1 cellular context compared by ENCODE assay signal in the genomic region with DNA sequence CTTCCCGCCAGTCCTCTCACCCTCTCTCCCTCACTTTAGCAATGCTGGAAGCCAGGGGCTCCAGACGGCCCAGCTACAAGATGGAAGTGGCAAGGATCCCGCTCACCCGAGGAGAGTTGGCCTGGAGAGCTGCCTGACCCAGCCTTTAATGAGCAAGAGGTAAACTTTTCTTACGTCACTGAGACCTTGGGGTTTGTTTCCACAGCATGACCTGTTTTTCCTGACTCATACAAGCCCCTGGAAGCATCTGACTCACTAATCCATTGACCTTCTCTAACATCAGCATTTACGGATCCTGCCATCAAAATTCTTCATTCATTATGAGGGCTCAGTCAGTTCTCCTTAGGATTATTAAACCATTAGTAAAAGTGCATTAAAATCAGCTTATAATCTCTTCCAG.
TF ChIP-seq lines count a peak whose summit lies in the region.

No MANE protein-coding gene starts in this region.

TF ChIP-seq in A549, 52 proteins besides CTCF, POLR2A, EP300 and RAD21 (continued from another document):
- TF ChIP-seq KDM1A (IDR thresholded peaks at IDR 0.05; ENCODE audit: low read depth) (no peak), MAFK (IDR thresholded peaks at IDR 0.05; ENCODE audit: partially characterized antibody) (peak; percentile 80), CEBPB (IDR thresholded peaks at IDR 0.05) (peak in 1 of 2 experiments; percentile 59; a peak in 1 of 4 replicates), FOSL2 (IDR thresholded peaks at IDR 0.05) (peak; percentile 87), FOSL2 (CRISPR knock-in tag; IDR thresholded peaks at IDR 0.05) (peak; percentile 91), HOXB5 (CRISPR knock-in tag; IDR thresholded peaks at IDR 0.05) (no peak), BHLHE40 (IDR thresholded peaks at IDR 0.05; ENCODE audit: low read depth, low read length) (no peak), ESRRA (IDR thresholded peaks at IDR 0.05; ENCODE audit: borderline replicate concordance, low read length) (no peak), SREBF2 (IDR thresholded peaks at IDR 0.05) (no peak), FOSB (CRISPR knock-in tag; IDR thresholded peaks at IDR 0.05) (no peak), RARB (CRISPR knock-in tag; IDR thresholded peaks at IDR 0.05) (no peak), HEYL (CRISPR knock-in tag; IDR thresholded peaks at IDR 0.05) (no peak), HDAC2 (IDR thresholded peaks at IDR 0.05) (no peak), ZNF302 (CRISPR knock-in tag; IDR thresholded peaks at IDR 0.05) (no peak), TFCP2L1 (CRISPR knock-in tag; IDR thresholded peaks at IDR 0.05) (no peak), RNF2 (IDR thresholded peaks at IDR 0.05; ENCODE audit: borderline replicate concordance, low read depth) (no peak), NR3C1 (IDR thresholded peaks at IDR 0.05) (no peak), RFX5 (IDR thresholded peaks at IDR 0.05) (no peak), CBX8 (IDR thresholded peaks at IDR 0.05) (no peak), CHD2 (IDR thresholded peaks at IDR 0.05; ENCODE audit: low read length, partially characterized antibody) (no peak), ZC3H11A (IDR thresholded peaks at IDR 0.05) (no peak), NFE2L2 (conservative IDR thresholded peaks at IDR 0.05; ENCODE audit: low read length) (no peak), TP53 (CRISPR knock-in tag; IDR thresholded peaks at IDR 0.05) (no peak)
- TF ChIP-seq, protein P1, sequence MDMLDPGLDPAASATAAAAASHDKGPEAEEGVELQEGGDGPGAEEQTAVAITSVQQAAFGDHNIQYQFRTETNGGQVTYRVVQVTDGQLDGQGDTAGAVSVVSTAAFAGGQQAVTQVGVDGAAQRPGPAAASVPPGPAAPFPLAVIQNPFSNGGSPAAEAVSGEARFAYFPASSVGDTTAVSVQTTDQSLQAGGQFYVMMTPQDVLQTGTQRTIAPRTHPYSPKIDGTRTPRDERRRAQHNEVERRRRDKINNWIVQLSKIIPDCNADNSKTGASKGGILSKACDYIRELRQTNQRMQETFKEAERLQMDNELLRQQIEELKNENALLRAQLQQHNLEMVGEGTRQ (IDR thresholded peaks at IDR 0.05), result no peak
- TF ChIP-seq, protein P2, sequence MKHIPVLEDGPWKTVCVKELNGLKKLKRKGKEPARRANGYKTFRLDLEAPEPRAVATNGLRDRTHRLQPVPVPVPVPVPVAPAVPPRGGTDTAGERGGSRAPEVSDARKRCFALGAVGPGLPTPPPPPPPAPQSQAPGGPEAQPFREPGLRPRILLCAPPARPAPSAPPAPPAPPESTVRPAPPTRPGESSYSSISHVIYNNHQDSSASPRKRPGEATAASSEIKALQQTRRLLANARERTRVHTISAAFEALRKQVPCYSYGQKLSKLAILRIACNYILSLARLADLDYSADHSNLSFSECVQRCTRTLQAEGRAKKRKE (CRISPR knock-in tag; IDR thresholded peaks at IDR 0.05; ENCODE audit: low read depth), result peak; percentile 76; the same call in 1 of the 2 replicates
- TF ChIP-seq, protein P3, sequence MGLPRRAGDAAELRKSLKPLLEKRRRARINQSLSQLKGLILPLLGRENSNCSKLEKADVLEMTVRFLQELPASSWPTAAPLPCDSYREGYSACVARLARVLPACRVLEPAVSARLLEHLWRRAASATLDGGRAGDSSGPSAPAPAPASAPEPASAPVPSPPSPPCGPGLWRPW (IDR thresholded peaks at IDR 0.05), result no peak
- TF ChIP-seq, protein P4, sequence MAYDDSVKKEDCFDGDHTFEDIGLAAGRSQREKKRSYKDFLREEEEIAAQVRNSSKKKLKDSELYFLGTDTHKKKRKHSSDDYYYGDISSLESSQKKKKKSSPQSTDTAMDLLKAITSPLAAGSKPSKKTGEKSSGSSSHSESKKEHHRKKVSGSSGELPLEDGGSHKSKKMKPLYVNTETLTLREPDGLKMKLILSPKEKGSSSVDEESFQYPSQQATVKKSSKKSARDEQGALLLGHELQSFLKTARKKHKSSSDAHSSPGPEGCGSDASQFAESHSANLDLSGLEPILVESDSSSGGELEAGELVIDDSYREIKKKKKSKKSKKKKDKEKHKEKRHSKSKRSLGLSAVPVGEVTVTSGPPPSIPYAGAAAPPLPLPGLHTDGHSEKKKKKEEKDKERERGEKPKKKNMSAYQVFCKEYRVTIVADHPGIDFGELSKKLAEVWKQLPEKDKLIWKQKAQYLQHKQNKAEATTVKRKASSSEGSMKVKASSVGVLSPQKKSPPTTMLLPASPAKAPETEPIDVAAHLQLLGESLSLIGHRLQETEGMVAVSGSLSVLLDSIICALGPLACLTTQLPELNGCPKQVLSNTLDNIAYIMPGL (CRISPR knock-in tag; IDR thresholded peaks at IDR 0.05; ENCODE audit: borderline replicate concordance), result no peak
- TF ChIP-seq, protein P5, sequence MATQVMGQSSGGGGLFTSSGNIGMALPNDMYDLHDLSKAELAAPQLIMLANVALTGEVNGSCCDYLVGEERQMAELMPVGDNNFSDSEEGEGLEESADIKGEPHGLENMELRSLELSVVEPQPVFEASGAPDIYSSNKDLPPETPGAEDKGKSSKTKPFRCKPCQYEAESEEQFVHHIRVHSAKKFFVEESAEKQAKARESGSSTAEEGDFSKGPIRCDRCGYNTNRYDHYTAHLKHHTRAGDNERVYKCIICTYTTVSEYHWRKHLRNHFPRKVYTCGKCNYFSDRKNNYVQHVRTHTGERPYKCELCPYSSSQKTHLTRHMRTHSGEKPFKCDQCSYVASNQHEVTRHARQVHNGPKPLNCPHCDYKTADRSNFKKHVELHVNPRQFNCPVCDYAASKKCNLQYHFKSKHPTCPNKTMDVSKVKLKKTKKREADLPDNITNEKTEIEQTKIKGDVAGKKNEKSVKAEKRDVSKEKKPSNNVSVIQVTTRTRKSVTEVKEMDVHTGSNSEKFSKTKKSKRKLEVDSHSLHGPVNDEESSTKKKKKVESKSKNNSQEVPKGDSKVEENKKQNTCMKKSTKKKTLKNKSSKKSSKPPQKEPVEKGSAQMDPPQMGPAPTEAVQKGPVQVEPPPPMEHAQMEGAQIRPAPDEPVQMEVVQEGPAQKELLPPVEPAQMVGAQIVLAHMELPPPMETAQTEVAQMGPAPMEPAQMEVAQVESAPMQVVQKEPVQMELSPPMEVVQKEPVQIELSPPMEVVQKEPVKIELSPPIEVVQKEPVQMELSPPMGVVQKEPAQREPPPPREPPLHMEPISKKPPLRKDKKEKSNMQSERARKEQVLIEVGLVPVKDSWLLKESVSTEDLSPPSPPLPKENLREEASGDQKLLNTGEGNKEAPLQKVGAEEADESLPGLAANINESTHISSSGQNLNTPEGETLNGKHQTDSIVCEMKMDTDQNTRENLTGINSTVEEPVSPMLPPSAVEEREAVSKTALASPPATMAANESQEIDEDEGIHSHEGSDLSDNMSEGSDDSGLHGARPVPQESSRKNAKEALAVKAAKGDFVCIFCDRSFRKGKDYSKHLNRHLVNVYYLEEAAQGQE (IDR thresholded peaks at IDR 0.05), result no peak
- TF ChIP-seq, protein P6, sequence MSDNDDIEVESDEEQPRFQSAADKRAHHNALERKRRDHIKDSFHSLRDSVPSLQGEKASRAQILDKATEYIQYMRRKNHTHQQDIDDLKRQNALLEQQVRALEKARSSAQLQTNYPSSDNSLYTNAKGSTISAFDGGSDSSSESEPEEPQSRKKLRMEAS (IDR thresholded peaks at IDR 0.05), result peak; percentile 51; the same call in 1 of the 2 replicates
- TF ChIP-seq, protein P7, sequence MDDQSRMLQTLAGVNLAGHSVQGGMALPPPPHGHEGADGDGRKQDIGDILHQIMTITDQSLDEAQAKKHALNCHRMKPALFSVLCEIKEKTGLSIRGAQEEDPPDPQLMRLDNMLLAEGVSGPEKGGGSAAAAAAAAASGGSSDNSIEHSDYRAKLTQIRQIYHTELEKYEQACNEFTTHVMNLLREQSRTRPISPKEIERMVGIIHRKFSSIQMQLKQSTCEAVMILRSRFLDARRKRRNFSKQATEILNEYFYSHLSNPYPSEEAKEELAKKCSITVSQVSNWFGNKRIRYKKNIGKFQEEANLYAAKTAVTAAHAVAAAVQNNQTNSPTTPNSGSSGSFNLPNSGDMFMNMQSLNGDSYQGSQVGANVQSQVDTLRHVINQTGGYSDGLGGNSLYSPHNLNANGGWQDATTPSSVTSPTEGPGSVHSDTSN (IDR thresholded peaks at IDR 0.05), result no peak
- TF ChIP-seq, protein P8, sequence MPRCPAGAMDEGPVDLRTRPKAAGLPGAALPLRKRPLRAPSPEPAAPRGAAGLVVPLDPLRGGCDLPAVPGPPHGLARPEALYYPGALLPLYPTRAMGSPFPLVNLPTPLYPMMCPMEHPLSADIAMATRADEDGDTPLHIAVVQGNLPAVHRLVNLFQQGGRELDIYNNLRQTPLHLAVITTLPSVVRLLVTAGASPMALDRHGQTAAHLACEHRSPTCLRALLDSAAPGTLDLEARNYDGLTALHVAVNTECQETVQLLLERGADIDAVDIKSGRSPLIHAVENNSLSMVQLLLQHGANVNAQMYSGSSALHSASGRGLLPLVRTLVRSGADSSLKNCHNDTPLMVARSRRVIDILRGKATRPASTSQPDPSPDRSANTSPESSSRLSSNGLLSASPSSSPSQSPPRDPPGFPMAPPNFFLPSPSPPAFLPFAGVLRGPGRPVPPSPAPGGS (IDR thresholded peaks at IDR 0.05), result no peak
- TF ChIP-seq, protein P9, sequence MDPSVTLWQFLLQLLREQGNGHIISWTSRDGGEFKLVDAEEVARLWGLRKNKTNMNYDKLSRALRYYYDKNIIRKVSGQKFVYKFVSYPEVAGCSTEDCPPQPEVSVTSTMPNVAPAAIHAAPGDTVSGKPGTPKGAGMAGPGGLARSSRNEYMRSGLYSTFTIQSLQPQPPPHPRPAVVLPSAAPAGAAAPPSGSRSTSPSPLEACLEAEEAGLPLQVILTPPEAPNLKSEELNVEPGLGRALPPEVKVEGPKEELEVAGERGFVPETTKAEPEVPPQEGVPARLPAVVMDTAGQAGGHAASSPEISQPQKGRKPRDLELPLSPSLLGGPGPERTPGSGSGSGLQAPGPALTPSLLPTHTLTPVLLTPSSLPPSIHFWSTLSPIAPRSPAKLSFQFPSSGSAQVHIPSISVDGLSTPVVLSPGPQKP (IDR thresholded peaks at IDR 0.05; ENCODE audit: low read depth, low read length), result no peak
